1 cellular context compared by ENCODE assay signal in genomic region chr1:61004269-61005003, GRCh38.
TF ChIP-seq lines count a peak whose summit lies in the region.

No MANE protein-coding gene starts in this region.

TF ChIP-seq in H1, 55 proteins besides CTCF, POLR2A, EP300 and RAD21:
- TF ChIP-seq TEAD4 (IDR thresholded peaks at IDR 0.05; ENCODE audit: low read depth, low read length): 0 out of 2 replicates have a peak, but pooled peaks have one; percentile 32
- TF ChIP-seq YY1 (IDR thresholded peaks at IDR 0.05; ENCODE audit: low read depth, low read length): no peak
